In the genomic region with DNA sequence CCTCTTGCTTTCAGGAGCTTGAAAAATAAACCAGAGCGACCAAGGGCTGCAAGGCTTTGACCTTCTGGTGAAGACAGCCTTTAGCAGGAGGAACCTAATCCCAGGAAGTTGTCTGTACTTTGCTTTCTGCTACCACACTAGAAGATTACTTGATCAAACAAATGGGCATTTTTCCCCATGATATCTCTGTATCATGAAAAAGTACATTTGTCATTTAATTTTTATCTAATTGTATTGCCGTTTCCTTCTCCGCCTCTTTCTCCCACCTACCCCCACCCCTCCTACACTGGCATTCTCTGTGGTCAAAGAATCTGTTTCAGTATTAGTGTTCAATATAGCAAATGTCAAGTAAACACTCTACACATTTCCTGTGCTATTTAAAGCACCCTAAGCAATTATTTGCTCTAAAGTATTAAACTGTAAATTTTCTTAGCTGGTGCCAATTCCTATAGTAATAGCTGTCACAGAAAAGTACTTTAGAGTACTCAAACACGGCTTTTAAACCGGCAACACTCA, we compare ENCODE assay signal across 9 cellular contexts. TPM values are rescaled to one million over a fixed set of nuclear protein-coding genes. Genes with fewer than 3 reads are reported as not detected.
DNase-seq lines count a peak whose midpoint lies in the region; ATAC-seq and TF ChIP-seq lines count a peak whose summit lies in the region.
"Had no signal": no experiment of that assay in that cellular context is flagged by ENCODE, and none has a peak within 500 bp of the region (broad histone marks: within the 10 kb centered on the region; RNA-seq: fewer than 3 reads in every experiment).

No MANE protein-coding gene starts in this region.

- H3K27me3 Mint-ChIP-seq in Caco-2 (ENCODE audit: insufficient read depth, unreplicated experiment) (no peaks in the 10 kb centered on the region), Calu3 (ENCODE audit: unreplicated experiment) (no peaks in the 10 kb centered on the region)
- no peaks in the 10 kb centered on the region for H3K27me3 Mint-ChIP-seq in activated naive CD8-positive, alpha-beta T cell treated with anti-CD3 and anti-CD28 coated beads, Interleukin-2, amount 50 U/mL, for 24 hours

- H3K27me3 ChIP-seq in Caco-2 (replicated peaks; ENCODE audit: control insufficient read depth, insufficient read depth, low read length) (no peaks in the 10 kb centered on the region), sigmoid colon (no peaks in the 10 kb centered on the region), thyroid gland (no peaks in the 10 kb centered on the region)
- H3K27me3 ChIP-seq: adrenal gland had no signal

- intact Hi-C loops in Caco-2 (cut with micrococcal nuclease; ENCODE audit: unreplicated experiment) = loop anchor here (2.0 kb wide), 2 partner anchors 23 to 31 kb away; no protein-coding TSS in a partner anchor
- intact Hi-C loops in sigmoid colon (cut with DNase I) = no loop called here
- intact Hi-C loops in thyroid gland (cut with DNase I) = no loop called here
- intact Hi-C loops in Calu3 (cut with micrococcal nuclease; ENCODE audit: unreplicated experiment) = no loop called here

- H3K36me3 ChIP-seq in Caco-2 (ENCODE audit: control insufficient read depth, insufficient read depth, low read length) = no peaks in the 10 kb centered on the region
- no peaks in the 10 kb centered on the region for H3K36me3 ChIP-seq in sigmoid colon
- H3K36me3 ChIP-seq in thyroid gland = no peaks in the 10 kb centered on the region
- H3K36me3 ChIP-seq: adrenal gland had no signal

- no peak overlapping the region for H3K4me3 ChIP-seq in Caco-2 (ENCODE audit: low read depth, low read length)
- H3K4me3 ChIP-seq in sigmoid colon = no peak overlapping the region
- no peak overlapping the region for H3K4me3 ChIP-seq in thyroid gland (replicated peaks in 1 of 3)
- H3K4me3 ChIP-seq: adrenal gland had no signal

- no TSS peak for BruUV-seq in Caco-2 (replicated peaks; lab: Mats Ljungman, UMichigan)
- BruUV-seq in Calu3 (replicated peaks; lab: Mats Ljungman, UMichigan) = no TSS peak

- TF ChIP-seq EP300 in sigmoid colon (IDR thresholded peaks at IDR 0.05) = no peak

- no peak overlapping the region for H3K27ac ChIP-seq in sigmoid colon
- H3K27ac ChIP-seq in thyroid gland = no peak overlapping the region
- H3K27ac ChIP-seq: adrenal gland had no signal

- no peaks in the 10 kb centered on the region for H3K36me3 Mint-ChIP-seq in Caco-2 (ENCODE audit: insufficient read depth, unreplicated experiment)
- H3K36me3 Mint-ChIP-seq in activated naive CD8-positive, alpha-beta T cell treated with anti-CD3 and anti-CD28 coated beads, Interleukin-2, amount 50 U/mL, for 24 hours (ENCODE audit: low read depth) = peaks cover 9% of the 10 kb centered on the region
- H3K36me3 Mint-ChIP-seq in Calu3 (ENCODE audit: insufficient read depth, unreplicated experiment) = no peaks in the 10 kb centered on the region

- POLR2A ChIA-PET in Caco-2 (lab: Charles Lee) = no interaction called here

- CTCF ChIA-PET in Caco-2 (lab: Charles Lee) (no interaction called here), Calu3 (lab: Charles Lee) (no interaction called here)

- H3K27ac Mint-ChIP-seq in Caco-2 (ENCODE audit: unreplicated experiment) (no peak overlapping the region), Calu3 (ENCODE audit: unreplicated experiment) (no peak overlapping the region)
- H3K27ac Mint-ChIP-seq in activated naive CD8-positive, alpha-beta T cell treated with anti-CD3 and anti-CD28 coated beads, Interleukin-2, amount 50 U/mL, for 24 hours = peak overlapping the region; percentile 84

- TF ChIP-seq CTCF in Caco-2 (IDR thresholded peaks at IDR 0.05; ENCODE audit: insufficient read depth in 1 of 2, low read depth in 1 of 2, low read length in 1 of 2, severe bottlenecking in 1 of 2, unreplicated experiment in 1 of 2) (no peak), sigmoid colon (IDR thresholded peaks at IDR 0.05) (no peak), thyroid gland (IDR thresholded peaks at IDR 0.05) (no peak), Calu3 (IDR thresholded peaks at IDR 0.05; ENCODE audit: unreplicated experiment) (no peak)

- H3K4me1 ChIP-seq in Caco-2 (peaks cover 27% of the 10 kb centered on the region), sigmoid colon (peaks cover 0 to 63% (median 42%) of the 10 kb centered on the region in 4 donors), thyroid gland (peaks cover 22 to 29% of the 10 kb centered on the region in 2 donors)

- 24 to 52% methylated on average over 5 of the region's 5 CpGs for WGBS in sigmoid colon, 2 donors
- WGBS in thyroid gland, 2 donors = 66 to 77% methylated on average over 5 of the region's 5 CpGs

- DNase-seq in Caco-2 (no peak), sigmoid colon (no peak), thyroid gland (no peak), Calu3 (no peak), NCI-H226 (no peak)
- DNase-seq in activated naive CD8-positive, alpha-beta T cell treated with anti-CD3 and anti-CD28 coated beads, Interleukin-2, amount 50 U/mL, for 24 hours = no peak

- ATAC-seq in GM19455 (IDR thresholded peaks at IDR 0.05; ENCODE audit: unreplicated experiment) (peak; percentile 96), HG03457 (IDR thresholded peaks at IDR 0.05; ENCODE audit: unreplicated experiment) (peak; percentile 90)
- peak; percentile 68 for ATAC-seq in activated naive CD8-positive, alpha-beta T cell treated with anti-CD3 and anti-CD28 coated beads, Interleukin-2, amount 50 U/mL, for 24 hours

- H3K4me1 Mint-ChIP-seq in Caco-2 (ENCODE audit: low read depth, unreplicated experiment) = peaks cover 31% of the 10 kb centered on the region
- peaks cover 65% of the 10 kb centered on the region for H3K4me1 Mint-ChIP-seq in activated naive CD8-positive, alpha-beta T cell treated with anti-CD3 and anti-CD28 coated beads, Interleukin-2, amount 50 U/mL, for 24 hours
- H3K4me1 Mint-ChIP-seq in Calu3 (ENCODE audit: low read depth, unreplicated experiment) = peaks cover 10% of the 10 kb centered on the region

- H3K4me3 Mint-ChIP-seq in Caco-2 (ENCODE audit: unreplicated experiment) = peak overlapping the region; percentile 52
- peak overlapping the region; percentile 44 for H3K4me3 Mint-ChIP-seq in activated naive CD8-positive, alpha-beta T cell treated with anti-CD3 and anti-CD28 coated beads, Interleukin-2, amount 50 U/mL, for 24 hours
- no peak overlapping the region for H3K4me3 Mint-ChIP-seq in Calu3 (ENCODE audit: low read depth, unreplicated experiment)

- H3K9me3 ChIP-seq in Caco-2 = no peaks in the 10 kb centered on the region
- H3K9me3 ChIP-seq in sigmoid colon = no peaks in the 10 kb centered on the region
- H3K9me3 ChIP-seq in thyroid gland = no peaks in the 10 kb centered on the region
- H3K9me3 ChIP-seq: adrenal gland had no signal

- no peak for TF ChIP-seq POLR2A in sigmoid colon (IDR thresholded peaks at IDR 0.05)
- no peak for TF ChIP-seq POLR2A in thyroid gland (IDR thresholded peaks at IDR 0.05)

- H3K9me3 Mint-ChIP-seq in Caco-2 (ENCODE audit: unreplicated experiment) (no peaks in the 10 kb centered on the region), Calu3 (ENCODE audit: low read depth, unreplicated experiment) (no peaks in the 10 kb centered on the region)
- H3K9me3 Mint-ChIP-seq in activated naive CD8-positive, alpha-beta T cell treated with anti-CD3 and anti-CD28 coated beads, Interleukin-2, amount 50 U/mL, for 24 hours = no peaks in the 10 kb centered on the region

RNA-seq across cellular contexts. Expression of gene ATXN1, which starts 29.7 kb away (rescaled TPM):
- total RNA-seq in Caco-2 (2022) = 14.2 and 15.2 TPM in 2 replicates
- total RNA-seq in sigmoid colon = 10 to 100 TPM; 37.7 to 95.3 (median 59.9) TPM
- 1 to 10 TPM; 4.8 to 8.6 (median 7.2) TPM for polyA plus RNA-seq in sigmoid colon
- 10 to 100 TPM; 62.1 to 88.1 (median 83.0) TPM for total RNA-seq in thyroid gland
- total RNA-seq in Calu3 (2022) = 16.6 and 19.7 TPM in 2 replicates
